Comparison of ENCODE assay signal across 16 cellular contexts in the genomic region with DNA sequence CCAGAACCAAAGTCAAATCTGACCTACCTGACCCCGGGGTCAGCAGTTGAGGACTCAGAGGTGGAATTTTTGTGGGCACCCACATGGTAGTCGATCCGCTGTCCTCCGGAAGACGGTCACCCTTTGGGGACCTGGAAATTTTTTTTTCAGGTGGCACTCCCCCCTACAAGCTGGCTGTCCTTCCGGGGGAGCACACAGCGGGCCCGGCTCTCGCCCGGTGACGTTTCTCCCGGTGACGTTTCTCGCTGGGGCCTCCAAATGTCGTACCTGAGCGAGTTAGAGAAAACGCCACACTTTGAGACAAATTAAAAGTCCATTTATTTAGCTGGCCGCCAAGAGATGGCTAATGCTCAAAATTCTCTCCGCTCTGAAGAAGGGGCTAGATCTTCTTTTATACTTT. TPM values are rescaled to one million over a fixed set of nuclear protein-coding genes. Genes with fewer than 3 reads are reported as not detected.
DNase-seq lines count a peak whose midpoint lies in the region; ATAC-seq and TF ChIP-seq lines count a peak whose summit lies in the region.
"Had no signal": no experiment of that assay in that cellular context is flagged by ENCODE, and none has a peak within 500 bp of the region (broad histone marks: within the 10 kb centered on the region; RNA-seq: fewer than 3 reads in every experiment).

No MANE protein-coding gene starts in this region.

- peak overlapping the region; percentile 89 for H3K4me3 Mint-ChIP-seq in neural progenitor cell
- no peak overlapping the region for H3K4me3 Mint-ChIP-seq in activated CD4-positive, alpha-beta memory T cell treated with anti-CD3 and anti-CD28 coated beads, Interleukin-2, amount 10 ng/mL, durations not matched to agents 7 days and 5 days

- peaks cover 54% of the 10 kb centered on the region for H3K9me3 Mint-ChIP-seq in neural progenitor cell
- H3K9me3 Mint-ChIP-seq in activated CD4-positive, alpha-beta memory T cell treated with anti-CD3 and anti-CD28 coated beads, Interleukin-2, amount 10 ng/mL, durations not matched to agents 7 days and 5 days: peaks cover 53% of the 10 kb centered on the region

- H3K27me3 Mint-ChIP-seq in neural progenitor cell (ENCODE audit: insufficient read depth, low read depth): peaks cover 9% of the 10 kb centered on the region
- H3K27me3 Mint-ChIP-seq in activated CD4-positive, alpha-beta memory T cell treated with anti-CD3 and anti-CD28 coated beads, Interleukin-2, amount 10 ng/mL, durations not matched to agents 7 days and 5 days: no peaks in the 10 kb centered on the region
- H3K27me3 Mint-ChIP-seq: CD4-positive, CD25-positive, alpha-beta regulatory T cell had no signal

- H3K27ac ChIP-seq in OCI-LY3 (ENCODE audit: low read length): no peak overlapping the region
- H3K27ac ChIP-seq in neural progenitor cell: no peak overlapping the region

- peaks cover 66% of the 10 kb centered on the region for H3K36me3 Mint-ChIP-seq in neural progenitor cell
- peaks cover 15% of the 10 kb centered on the region for H3K36me3 Mint-ChIP-seq in activated CD4-positive, alpha-beta memory T cell treated with anti-CD3 and anti-CD28 coated beads, Interleukin-2, amount 10 ng/mL, durations not matched to agents 7 days and 5 days (ENCODE audit: low read depth)

- H3K9ac ChIP-seq in ES-I3 (ENCODE audit: low read depth, low read length) (peak overlapping the region; percentile 91), OCI-LY3 (ENCODE audit: low read length) (no peak overlapping the region), neural progenitor cell (peak overlapping the region; percentile 50)

- H4K20me1 ChIP-seq in OCI-LY3 (ENCODE audit: insufficient read depth, low read length) (no peaks in the 10 kb centered on the region), neural progenitor cell (ENCODE audit: low read depth) (peaks cover 3% of the 10 kb centered on the region)

- H3K4me1 ChIP-seq in ES-I3 (ENCODE audit: insufficient read depth, low read length): 0 out of 2 replicates have a peak, but pooled peaks cover 4% of the 10 kb centered on the region
- H3K4me1 ChIP-seq in OCI-LY3 (ENCODE audit: low read length): peaks cover 13% of the 10 kb centered on the region
- H3K4me1 ChIP-seq in neural progenitor cell: peaks cover 11% of the 10 kb centered on the region

- no peaks in the 10 kb centered on the region for H3K9me3 ChIP-seq in ES-I3 (ENCODE audit: control insufficient read depth, insufficient read depth, low read length)
- H3K9me3 ChIP-seq in OCI-LY3 (ENCODE audit: insufficient read depth, low read length): no peaks in the 10 kb centered on the region
- H3K9me3 ChIP-seq in neural progenitor cell (ENCODE audit: low read depth): no peaks in the 10 kb centered on the region

- ATAC-seq in HG03521 (IDR thresholded peaks at IDR 0.05; ENCODE audit: unreplicated experiment): no peak
- ATAC-seq: PC-3 had no signal

- intact Hi-C loops in head of caudate nucleus (cut with DNase I): no loop called here

- H3K27ac Mint-ChIP-seq in neural progenitor cell: no peak overlapping the region
- H3K27ac Mint-ChIP-seq in activated CD4-positive, alpha-beta memory T cell treated with anti-CD3 and anti-CD28 coated beads, Interleukin-2, amount 10 ng/mL, durations not matched to agents 7 days and 5 days: no peak overlapping the region
- H3K27ac Mint-ChIP-seq: CD4-positive, CD25-positive, alpha-beta regulatory T cell had no signal

- DNase-seq in epithelial cell of proximal tubule (ENCODE audit: low read depth): no peak
- DNase-seq in neural progenitor cell (ENCODE audit: low spot score): no peak
- no peak for DNase-seq in activated CD4-positive, alpha-beta memory T cell treated with anti-CD3 and anti-CD28 coated beads, Interleukin-2, amount 10 ng/mL, durations not matched to agents 7 days and 5 days
- no peak for DNase-seq in stimulated activated CD4-positive, alpha-beta T cell treated with anti-CD3 and anti-CD28 coated beads, Interleukin-12 subunit alpha, Interleukin-12 subunit beta, amount 100 ng/mL, for 4 hours
- DNase-seq in head of caudate nucleus: no peak
- DNase-seq: activated gamma-delta T cell treated with Interleukin-2 at 50 U/mL for 16 hours; CD4-positive, CD25-positive, alpha-beta regulatory T cell; GDM1; GOT3; NCI-H1048; NCI-H2227 treated with DMSO at 0.1 percent for 48 hours; PC-3; small intestine had no signal

- H3K36me3 ChIP-seq in ES-I3 (ENCODE audit: insufficient read depth, low read length) (peaks cover 34% of the 10 kb centered on the region), OCI-LY3 (replicated peaks; ENCODE audit: low read depth, low read length) (peaks cover 38% of the 10 kb centered on the region), neural progenitor cell (no peaks in the 10 kb centered on the region)

- H3K4me2 ChIP-seq in OCI-LY3 (ENCODE audit: low read length): peak overlapping the region; percentile 83
- peak overlapping the region; percentile 91 for H3K4me2 ChIP-seq in neural progenitor cell

- CTCF ChIA-PET in activated CD4-positive, alpha-beta memory T cell treated with anti-CD3 and anti-CD28 coated beads, Interleukin-2, amount 10 ng/mL, durations not matched to agents 7 days and 5 days (lab: Charles Lee): no interaction called here

- H2AFZ ChIP-seq in OCI-LY3 (ENCODE audit: low read depth, low read length) (no peak overlapping the region), neural progenitor cell (replicated peaks) (no peak overlapping the region)

- POLR2A ChIA-PET in activated CD4-positive, alpha-beta memory T cell treated with anti-CD3 and anti-CD28 coated beads, Interleukin-2, amount 10 ng/mL, durations not matched to agents 7 days and 5 days (lab: Charles Lee): no interaction called here

- H3K27me3 ChIP-seq in OCI-LY3 (ENCODE audit: low read depth, low read length) (no peaks in the 10 kb centered on the region), neural progenitor cell (no peaks in the 10 kb centered on the region)

- peaks cover 23% of the 10 kb centered on the region for H3K4me1 Mint-ChIP-seq in neural progenitor cell
- H3K4me1 Mint-ChIP-seq in activated CD4-positive, alpha-beta memory T cell treated with anti-CD3 and anti-CD28 coated beads, Interleukin-2, amount 10 ng/mL, durations not matched to agents 7 days and 5 days: peaks cover 6% of the 10 kb centered on the region

- TF ChIP-seq CTCF in OCI-LY3 (IDR thresholded peaks at IDR 0.05; ENCODE audit: low read depth, low read length) (no peak), epithelial cell of proximal tubule (conservative IDR thresholded peaks at IDR 0.05; ENCODE audit: low read depth, low read length) (no peak), neural progenitor cell (IDR thresholded peaks at IDR 0.05) (no peak)

- peaks cover 41% of the 10 kb centered on the region for H3K79me2 ChIP-seq in OCI-LY3 (ENCODE audit: low read length)
- peaks cover 76% of the 10 kb centered on the region for H3K79me2 ChIP-seq in neural progenitor cell (ENCODE audit: low read depth)

- no peaks in the 10 kb centered on the region for H3F3A ChIP-seq in neural progenitor cell (ENCODE audit: low read depth)

- H3K4me3 ChIP-seq in OCI-LY3 (ENCODE audit: low read length) (peak overlapping the region; percentile 83), epithelial cell of proximal tubule (ENCODE audit: low read depth, low read length) (peak overlapping the region; percentile 65), neural progenitor cell (peak overlapping the region; percentile 75)

RNA-seq across cellular contexts. Expression of a gene that starts 48.8 kb away (rescaled TPM):
- total RNA-seq in epithelial cell of proximal tubule (1.0 and 3.0 TPM in 2 replicates), neural progenitor cell (ENCODE audit: low replicate concordance) (19.0 and 25.1 TPM in 2 replicates)
- 1 to 10 TPM; 5.1 to 5.4 TPM for total RNA-seq in activated CD4-positive, alpha-beta memory T cell treated with anti-CD3 and anti-CD28 coated beads, Interleukin-2, amount 10 ng/mL, durations not matched to agents 7 days and 5 days
